ENCODE assay signal across 9 cellular contexts in the genomic region with DNA sequence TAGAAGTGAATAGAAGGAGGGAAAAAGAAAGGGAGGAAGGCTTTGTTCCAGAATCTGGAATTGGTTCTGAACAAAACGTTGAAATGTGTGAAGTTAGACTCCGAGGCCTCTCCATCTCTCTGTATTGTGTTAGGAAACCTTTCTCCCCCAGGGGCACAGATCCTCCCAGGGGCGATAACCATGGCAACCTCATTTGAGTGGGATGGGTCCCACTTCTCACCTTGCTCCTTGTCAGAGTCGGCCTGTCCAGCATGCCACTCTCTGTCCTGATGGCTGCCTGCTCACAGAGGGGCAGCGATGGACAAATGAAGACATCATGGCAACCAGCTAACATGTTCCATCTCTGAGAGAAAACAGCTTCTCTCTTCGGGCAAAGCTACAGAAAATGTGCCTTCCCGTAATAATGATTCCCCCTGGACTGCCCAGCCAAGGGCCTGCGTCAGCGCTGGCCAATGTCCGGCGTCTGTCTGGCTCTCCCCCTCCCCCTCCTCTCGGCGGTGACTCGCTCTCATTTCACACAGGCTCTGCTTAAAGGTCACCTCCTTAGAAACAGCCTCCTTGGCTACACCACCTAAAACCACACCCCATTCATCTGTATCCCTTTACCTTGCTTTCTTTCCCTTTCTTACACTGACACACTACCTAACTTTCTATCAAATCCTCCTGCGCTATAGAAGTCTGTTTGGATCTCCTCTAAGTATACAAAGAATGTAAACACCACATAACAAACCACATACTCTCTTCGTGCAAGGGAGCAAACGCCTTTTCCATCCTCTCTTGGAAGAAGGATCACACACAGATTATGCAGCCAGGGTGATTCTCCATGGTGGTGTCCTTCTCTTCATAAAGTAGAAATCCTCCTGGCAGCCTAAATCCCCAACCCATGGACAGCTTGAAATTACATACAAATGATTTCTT. TPM values are rescaled to one million over a fixed set of nuclear protein-coding genes. Genes with fewer than 3 reads are reported as not detected.
A peak's percentile ranks its signal among the peaks of the same experiment; 100 is the strongest.
DNase-seq lines count a peak whose midpoint lies in the region; ATAC-seq and TF ChIP-seq lines count a peak whose summit lies in the region.
"Had no signal": no experiment of that assay in that cellular context is flagged by ENCODE, and none has a peak within 500 bp of the region (broad histone marks: within the 10 kb centered on the region; RNA-seq: fewer than 3 reads in every experiment).

No MANE protein-coding gene starts in this region.

- no peaks in the 10 kb centered on the region for H3K36me3 ChIP-seq in upper lobe of left lung

- ATAC-seq in memory B cell (ENCODE audit: low read depth) (no peak), upper lobe of left lung (ENCODE audit: low FRiP score in 2 of 2) (peak; percentile 39 to 87), HG02798 (IDR thresholded peaks at IDR 0.05; ENCODE audit: poor library complexity, unreplicated experiment) (no peak)

- no peaks in the 10 kb centered on the region for H3K9me3 ChIP-seq in upper lobe of left lung

- peaks cover 1% of the 10 kb centered on the region for H3K27me3 Mint-ChIP-seq in memory B cell

- no peaks in the 10 kb centered on the region for H3K27me3 ChIP-seq in upper lobe of left lung

- peak; percentile 64 for DNase-seq in DMS53 (lab: John Stamatoyannopoulos, UW)
- DNase-seq in DMS53 treated with DMSO at 0.1 percent for 48 hours (lab: John Stamatoyannopoulos, UW; ENCODE audit: unreplicated experiment) = no peak
- DNase-seq in choroid plexus epithelial cell (ENCODE audit: low read depth) = peak; percentile 54
- DNase-seq in memory B cell (ENCODE audit: low spot score in 2 of 2) = no peak
- peak in 1 of 2 donors; percentile 86 for DNase-seq in upper lobe of left lung
- no peak for DNase-seq in NCI-H2107 (lab: John Stamatoyannopoulos, UW)
- no peak for DNase-seq in OCI-M1 (lab: John Stamatoyannopoulos, UW)

- 54 to 77% methylated on average over 14 to 17 of the region's 17 CpGs for WGBS in upper lobe of left lung, 2 donors

- no peak for TF ChIP-seq POLR2A in upper lobe of left lung (IDR thresholded peaks at IDR 0.05)

- TF ChIP-seq CTCF in choroid plexus epithelial cell (conservative IDR thresholded peaks at IDR 0.05; ENCODE audit: low read depth, low read length) = no peak
- no peak for TF ChIP-seq CTCF in upper lobe of left lung (IDR thresholded peaks at IDR 0.05)

- peaks cover 21% of the 10 kb centered on the region for H3K4me1 Mint-ChIP-seq in memory B cell

- no peak overlapping the region for H3K4me3 Mint-ChIP-seq in memory B cell

- no peak for TF ChIP-seq EP300 in upper lobe of left lung (IDR thresholded peaks at IDR 0.05)

- H3K27ac Mint-ChIP-seq in memory B cell = peak overlapping the region; percentile 3

- H3K4me1 ChIP-seq in upper lobe of left lung = no peaks in the 10 kb centered on the region

- H3K36me3 Mint-ChIP-seq in memory B cell = peaks cover 3% of the 10 kb centered on the region

- H3K27ac ChIP-seq in upper lobe of left lung = no peak overlapping the region
- H3K27ac ChIP-seq: 22Rv1 had no signal

- no peak overlapping the region for H3K4me3 ChIP-seq in choroid plexus epithelial cell (ENCODE audit: low read depth, low read length)
- no peak overlapping the region for H3K4me3 ChIP-seq in upper lobe of left lung

- peaks cover 3% of the 10 kb centered on the region for H3K9me3 Mint-ChIP-seq in memory B cell

RNA-seq across cellular contexts. Expression of gene TTC39C, which starts 32.1 kb away (rescaled TPM):
- 10 to 100 TPM; 12.8 to 31.5 (median 19.5) TPM for total RNA-seq in upper lobe of left lung

Comparison
In these comparisons a context has a peak if more than half of its experiments do, and no peak if none do; other contexts are left out.
1. DNase-seq: peak in DMS53 (single experiment) and choroid plexus epithelial cell (single experiment); none in DMS53 treated with DMSO at 0.1 percent for 48 hours (single experiment), memory B cell (0 of 2), NCI-H2107 (single experiment) and OCI-M1 (single experiment).
2. ATAC-seq: peak in upper lobe of left lung (2 of 2); none in memory B cell (single experiment) and HG02798 (single experiment).